Comparison of ENCODE assay signal across 1 cellular context in the genomic region with DNA sequence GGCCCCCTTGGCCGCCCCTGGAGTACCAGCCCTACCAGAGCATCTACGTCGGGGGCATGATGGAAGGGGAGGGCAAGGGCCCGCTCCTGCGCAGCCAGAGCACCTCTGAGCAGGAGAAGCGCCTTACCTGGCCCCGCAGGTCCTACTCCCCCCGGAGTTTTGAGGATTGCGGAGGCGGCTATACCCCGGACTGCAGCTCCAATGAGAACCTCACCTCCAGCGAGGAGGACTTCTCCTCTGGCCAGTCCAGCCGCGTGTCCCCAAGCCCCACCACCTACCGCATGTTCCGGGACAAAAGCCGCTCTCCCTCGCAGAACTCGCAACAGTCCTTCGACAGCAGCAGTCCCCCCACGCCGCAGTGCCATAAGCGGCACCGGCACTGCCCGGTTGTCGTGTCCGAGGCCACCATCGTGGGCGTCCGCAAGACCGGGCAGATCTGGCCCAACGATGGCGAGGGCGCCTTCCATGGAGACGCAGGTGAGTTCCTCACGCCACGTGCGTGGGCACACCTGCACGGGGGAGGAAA.
TF ChIP-seq lines count a peak whose summit lies in the region.

No MANE protein-coding gene starts in this region.

TF ChIP-seq in SK-N-SH, 30 proteins besides CTCF, POLR2A, EP300 and RAD21 (continued from another document):
- TF ChIP-seq, protein P1, sequence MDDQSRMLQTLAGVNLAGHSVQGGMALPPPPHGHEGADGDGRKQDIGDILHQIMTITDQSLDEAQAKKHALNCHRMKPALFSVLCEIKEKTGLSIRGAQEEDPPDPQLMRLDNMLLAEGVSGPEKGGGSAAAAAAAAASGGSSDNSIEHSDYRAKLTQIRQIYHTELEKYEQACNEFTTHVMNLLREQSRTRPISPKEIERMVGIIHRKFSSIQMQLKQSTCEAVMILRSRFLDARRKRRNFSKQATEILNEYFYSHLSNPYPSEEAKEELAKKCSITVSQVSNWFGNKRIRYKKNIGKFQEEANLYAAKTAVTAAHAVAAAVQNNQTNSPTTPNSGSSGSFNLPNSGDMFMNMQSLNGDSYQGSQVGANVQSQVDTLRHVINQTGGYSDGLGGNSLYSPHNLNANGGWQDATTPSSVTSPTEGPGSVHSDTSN (IDR thresholded peaks at IDR 0.05) = no peak
- no peak for TF ChIP-seq MEF2A (IDR thresholded peaks at IDR 0.05; ENCODE audit: borderline replicate concordance, low read depth)
- TF ChIP-seq, protein P2, sequence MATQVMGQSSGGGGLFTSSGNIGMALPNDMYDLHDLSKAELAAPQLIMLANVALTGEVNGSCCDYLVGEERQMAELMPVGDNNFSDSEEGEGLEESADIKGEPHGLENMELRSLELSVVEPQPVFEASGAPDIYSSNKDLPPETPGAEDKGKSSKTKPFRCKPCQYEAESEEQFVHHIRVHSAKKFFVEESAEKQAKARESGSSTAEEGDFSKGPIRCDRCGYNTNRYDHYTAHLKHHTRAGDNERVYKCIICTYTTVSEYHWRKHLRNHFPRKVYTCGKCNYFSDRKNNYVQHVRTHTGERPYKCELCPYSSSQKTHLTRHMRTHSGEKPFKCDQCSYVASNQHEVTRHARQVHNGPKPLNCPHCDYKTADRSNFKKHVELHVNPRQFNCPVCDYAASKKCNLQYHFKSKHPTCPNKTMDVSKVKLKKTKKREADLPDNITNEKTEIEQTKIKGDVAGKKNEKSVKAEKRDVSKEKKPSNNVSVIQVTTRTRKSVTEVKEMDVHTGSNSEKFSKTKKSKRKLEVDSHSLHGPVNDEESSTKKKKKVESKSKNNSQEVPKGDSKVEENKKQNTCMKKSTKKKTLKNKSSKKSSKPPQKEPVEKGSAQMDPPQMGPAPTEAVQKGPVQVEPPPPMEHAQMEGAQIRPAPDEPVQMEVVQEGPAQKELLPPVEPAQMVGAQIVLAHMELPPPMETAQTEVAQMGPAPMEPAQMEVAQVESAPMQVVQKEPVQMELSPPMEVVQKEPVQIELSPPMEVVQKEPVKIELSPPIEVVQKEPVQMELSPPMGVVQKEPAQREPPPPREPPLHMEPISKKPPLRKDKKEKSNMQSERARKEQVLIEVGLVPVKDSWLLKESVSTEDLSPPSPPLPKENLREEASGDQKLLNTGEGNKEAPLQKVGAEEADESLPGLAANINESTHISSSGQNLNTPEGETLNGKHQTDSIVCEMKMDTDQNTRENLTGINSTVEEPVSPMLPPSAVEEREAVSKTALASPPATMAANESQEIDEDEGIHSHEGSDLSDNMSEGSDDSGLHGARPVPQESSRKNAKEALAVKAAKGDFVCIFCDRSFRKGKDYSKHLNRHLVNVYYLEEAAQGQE (IDR thresholded peaks at IDR 0.05; ENCODE audit: low read depth, low read length) = no peak
- no peak for TF ChIP-seq GATA2 (CRISPR knock-in tag; IDR thresholded peaks at IDR 0.05)
- TF ChIP-seq RFX5 (IDR thresholded peaks at IDR 0.05; ENCODE audit: low read length) = no peak
- TF ChIP-seq FOXM1 (IDR thresholded peaks at IDR 0.05; ENCODE audit: low read depth) = no peak
- TF ChIP-seq TCF12 (IDR thresholded peaks at IDR 0.05) = no peak
- TF ChIP-seq NFIC (IDR thresholded peaks at IDR 0.05; ENCODE audit: borderline replicate concordance) = no peak
- no peak for TF ChIP-seq SMC3 (IDR thresholded peaks at IDR 0.05; ENCODE audit: low read depth, low read length)
- no peak for TF ChIP-seq SIN3A (IDR thresholded peaks at IDR 0.05; ENCODE audit: borderline replicate concordance, low read depth, low read length)
- TF ChIP-seq JUND (IDR thresholded peaks at IDR 0.05) = no peak
- no peak for TF ChIP-seq ELF1 (IDR thresholded peaks at IDR 0.05)
- TF ChIP-seq, protein P3, sequence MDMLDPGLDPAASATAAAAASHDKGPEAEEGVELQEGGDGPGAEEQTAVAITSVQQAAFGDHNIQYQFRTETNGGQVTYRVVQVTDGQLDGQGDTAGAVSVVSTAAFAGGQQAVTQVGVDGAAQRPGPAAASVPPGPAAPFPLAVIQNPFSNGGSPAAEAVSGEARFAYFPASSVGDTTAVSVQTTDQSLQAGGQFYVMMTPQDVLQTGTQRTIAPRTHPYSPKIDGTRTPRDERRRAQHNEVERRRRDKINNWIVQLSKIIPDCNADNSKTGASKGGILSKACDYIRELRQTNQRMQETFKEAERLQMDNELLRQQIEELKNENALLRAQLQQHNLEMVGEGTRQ (IDR thresholded peaks at IDR 0.05; ENCODE audit: borderline replicate concordance, low read depth, low read length) = no peak
